In genomic region chr17:50758989-50759544, GRCh38 we compare ENCODE assay signal across 29 cellular contexts. TPM values are rescaled to one million over a fixed set of nuclear protein-coding genes. Genes with fewer than 3 reads are reported as not detected.
DNase-seq lines count a peak whose midpoint lies in the region; ATAC-seq and TF ChIP-seq lines count a peak whose summit lies in the region.
"Had no signal": no experiment of that assay in that cellular context is flagged by ENCODE, and none has a peak within 500 bp of the region (broad histone marks: within the 10 kb centered on the region; RNA-seq: fewer than 3 reads in every experiment).

No MANE protein-coding gene starts in this region.

- H3K27me3 ChIP-seq in neural progenitor cell (no peaks in the 10 kb centered on the region), hepatocyte (no peaks in the 10 kb centered on the region)
- H3K27me3 ChIP-seq: BE2C, body of pancreas, heart left ventricle, MG63, tibial artery had no signal

- CTCF ChIA-PET in activated CD8-positive, alpha-beta T cell treated with anti-CD3 and anti-CD28 coated beads, Interleukin-2, amount 10 ng/mL, durations not matched to agents 7 days and 5 days (lab: Charles Lee) = no interaction called here
- CTCF ChIA-PET in activated CD8-positive, alpha-beta T cell treated with anti-CD3 and anti-CD28 coated beads for 36 hours (lab: Charles Lee) = interaction anchor here (1.3 kb wide), 1 partner anchor 198 kb away, joined by 3 read pairs; no protein-coding TSS in a partner anchor
- CTCF ChIA-PET in Calu3 (lab: Charles Lee) = interaction anchor here (0.7 kb wide), 2 partner anchors 184 to 231 kb away, joined by 3 to 6 read pairs; no protein-coding TSS in a partner anchor

- no peaks in the 10 kb centered on the region for H3K9me3 Mint-ChIP-seq in activated CD8-positive, alpha-beta T cell treated with anti-CD3 and anti-CD28 coated beads, Interleukin-2, amount 10 ng/mL, durations not matched to agents 7 days and 5 days (ENCODE audit: insufficient read depth)
- H3K9me3 Mint-ChIP-seq in activated CD8-positive, alpha-beta T cell treated with anti-CD3 and anti-CD28 coated beads for 36 hours = no peaks in the 10 kb centered on the region
- H3K9me3 Mint-ChIP-seq in Calu3 (ENCODE audit: low read depth, unreplicated experiment) (no peaks in the 10 kb centered on the region), brain (no peaks in the 10 kb centered on the region), neural progenitor cell (no peaks in the 10 kb centered on the region)
- H3K9me3 Mint-ChIP-seq: stimulated activated naive CD8-positive, alpha-beta T cell treated with anti-CD3 and anti-CD28 coated beads, Interleukin-15, Interleukin-2, amounts not matched to agents 100 ng/mL and 50 ng/mL, for 24 hours; T-helper 1 cell treated with Interleukin-12 subunit alpha and Interleukin-12 subunit beta and Interleukin-4 antibody, amounts not matched to agents 30 μg/mL and 1 μg/mL, for 36 hours had no signal

- no peak overlapping the region for H2AFZ ChIP-seq in neural progenitor cell (replicated peaks)
- H2AFZ ChIP-seq in hepatocyte = no peak overlapping the region

- peaks cover 13% of the 10 kb centered on the region for H3K36me3 ChIP-seq in neural progenitor cell
- H3K36me3 ChIP-seq in hepatocyte (replicated peaks; ENCODE audit: insufficient read depth, low read depth) = no peaks in the 10 kb centered on the region

- POLR2A ChIA-PET in activated CD8-positive, alpha-beta T cell treated with anti-CD3 and anti-CD28 coated beads, Interleukin-2, amount 10 ng/mL, durations not matched to agents 7 days and 5 days (lab: Charles Lee) = interaction anchor here (1.4 kb wide), 1 partner anchor 40 kb away, joined by 3 read pairs; the partner anchor contains the start of gene LUC7L3
- POLR2A ChIA-PET in activated CD8-positive, alpha-beta T cell treated with anti-CD3 and anti-CD28 coated beads for 36 hours (lab: Charles Lee) = interaction anchor here (1.3 to 1.4 kb wide), 2 partner anchors 29 to 80 kb away, joined by 3 to 4 read pairs; no protein-coding TSS in a partner anchor

- peaks cover 2% of the 10 kb centered on the region for H3K4me1 Mint-ChIP-seq in activated CD8-positive, alpha-beta T cell treated with anti-CD3 and anti-CD28 coated beads, Interleukin-2, amount 10 ng/mL, durations not matched to agents 7 days and 5 days (ENCODE audit: low read depth)
- peaks cover 6% of the 10 kb centered on the region for H3K4me1 Mint-ChIP-seq in activated CD8-positive, alpha-beta T cell treated with anti-CD3 and anti-CD28 coated beads for 36 hours (ENCODE audit: low read depth)
- peaks cover 16% of the 10 kb centered on the region for H3K4me1 Mint-ChIP-seq in Calu3 (ENCODE audit: low read depth, unreplicated experiment)
- H3K4me1 Mint-ChIP-seq in brain = peaks cover 19% of the 10 kb centered on the region
- peaks cover 15% of the 10 kb centered on the region for H3K4me1 Mint-ChIP-seq in neural progenitor cell

- H3K9me3 ChIP-seq in neural progenitor cell (ENCODE audit: low read depth) (no peaks in the 10 kb centered on the region), hepatocyte (ENCODE audit: low read depth) (no peaks in the 10 kb centered on the region)
- H3K9me3 ChIP-seq: BE2C, body of pancreas, heart left ventricle, lower lobe of right lung, MG63, tibial artery had no signal

- H3K27ac Mint-ChIP-seq in activated CD8-positive, alpha-beta T cell treated with anti-CD3 and anti-CD28 coated beads, Interleukin-2, amount 10 ng/mL, durations not matched to agents 7 days and 5 days = no peak overlapping the region
- H3K27ac Mint-ChIP-seq in activated CD8-positive, alpha-beta T cell treated with anti-CD3 and anti-CD28 coated beads for 36 hours = no peak overlapping the region
- H3K27ac Mint-ChIP-seq in Calu3 (ENCODE audit: unreplicated experiment) (peak overlapping the region; percentile 2), brain (peak overlapping the region in 3 of 5 experiments; percentile 33 to 49 (median 48)), neural progenitor cell (peak overlapping the region; percentile 5)
- H3K27ac Mint-ChIP-seq: stimulated activated naive CD8-positive, alpha-beta T cell treated with anti-CD3 and anti-CD28 coated beads, Interleukin-15, Interleukin-2, amounts not matched to agents 100 ng/mL and 50 ng/mL, for 24 hours; T-helper 1 cell treated with Interleukin-12 subunit alpha and Interleukin-12 subunit beta and Interleukin-4 antibody, amounts not matched to agents 30 μg/mL and 1 μg/mL, for 36 hours had no signal

- ATAC-seq in activated CD8-positive, alpha-beta T cell treated with anti-CD3 and anti-CD28 coated beads, Interleukin-2, amount 10 ng/mL, durations not matched to agents 7 days and 5 days = peak; percentile 9
- no peak for ATAC-seq in activated CD8-positive, alpha-beta T cell treated with anti-CD3 and anti-CD28 coated beads for 36 hours
- no peak for ATAC-seq in GM21515 (IDR thresholded peaks at IDR 0.05; ENCODE audit: unreplicated experiment)
- ATAC-seq: body of pancreas had no signal

- H3K9me2 ChIP-seq in hepatocyte (replicated peaks; ENCODE audit: insufficient read depth) = no peaks in the 10 kb centered on the region

- no peaks in the 10 kb centered on the region for H3K4me1 ChIP-seq in neural progenitor cell
- peaks cover 20% of the 10 kb centered on the region for H3K4me1 ChIP-seq in hepatocyte (ENCODE audit: insufficient read depth)

- no peaks in the 10 kb centered on the region for H4K20me1 ChIP-seq in neural progenitor cell (ENCODE audit: low read depth)
- H4K20me1 ChIP-seq in hepatocyte (ENCODE audit: insufficient read depth, poor library complexity, severe bottlenecking) = no peaks in the 10 kb centered on the region

- no peak overlapping the region for H3K9ac ChIP-seq in neural progenitor cell

- WGBS in hepatocyte (ENCODE audit: low lambda C conversion rate, missing lambda C conversion rate) = 83% methylated on average over 9 of the region's 9 CpGs

- H3K27ac ChIP-seq in neural progenitor cell = no peak overlapping the region
- no peak overlapping the region for H3K27ac ChIP-seq in hepatocyte
- H3K27ac ChIP-seq: heart left ventricle, lower lobe of right lung, tibial artery had no signal

- no peak overlapping the region for H3K4me3 ChIP-seq in neural progenitor cell
- no peak overlapping the region for H3K4me3 ChIP-seq in hepatocyte
- H3K4me3 ChIP-seq: body of pancreas, heart left ventricle, lower lobe of right lung, MG63, tibial artery had no signal

- H3F3A ChIP-seq in neural progenitor cell (ENCODE audit: low read depth) = peaks cover 46% of the 10 kb centered on the region

- no peak overlapping the region for H3K4me3 Mint-ChIP-seq in activated CD8-positive, alpha-beta T cell treated with anti-CD3 and anti-CD28 coated beads, Interleukin-2, amount 10 ng/mL, durations not matched to agents 7 days and 5 days
- no peak overlapping the region for H3K4me3 Mint-ChIP-seq in activated CD8-positive, alpha-beta T cell treated with anti-CD3 and anti-CD28 coated beads for 36 hours
- H3K4me3 Mint-ChIP-seq in Calu3 (ENCODE audit: low read depth, unreplicated experiment) = no peak overlapping the region
- no peak overlapping the region for H3K4me3 Mint-ChIP-seq in brain
- no peak overlapping the region for H3K4me3 Mint-ChIP-seq in neural progenitor cell
- H3K4me3 Mint-ChIP-seq: stimulated activated naive CD8-positive, alpha-beta T cell treated with anti-CD3 and anti-CD28 coated beads, Interleukin-15, Interleukin-2, amounts not matched to agents 100 ng/mL and 50 ng/mL, for 24 hours; T-helper 1 cell treated with Interleukin-12 subunit alpha and Interleukin-12 subunit beta and Interleukin-4 antibody, amounts not matched to agents 30 μg/mL and 1 μg/mL, for 36 hours had no signal

- TF ChIP-seq CTCF in activated CD8-positive, alpha-beta T cell treated with anti-CD3 and anti-CD28 coated beads for 36 hours (IDR thresholded peaks at IDR 0.05) = no peak
- no peak for TF ChIP-seq CTCF in Calu3 (IDR thresholded peaks at IDR 0.05; ENCODE audit: unreplicated experiment)
- no peak for TF ChIP-seq CTCF in brain (conservative IDR thresholded peaks at IDR 0.05)
- no peak for TF ChIP-seq CTCF in neural progenitor cell (IDR thresholded peaks at IDR 0.05)
- no peak for TF ChIP-seq CTCF in hepatocyte (IDR thresholded peaks at IDR 0.05; ENCODE audit: poor library complexity)

- H3K4me2 ChIP-seq in neural progenitor cell = no peak overlapping the region
- H3K4me2 ChIP-seq in hepatocyte = no peak overlapping the region

- peaks cover 12% of the 10 kb centered on the region for H3K36me3 Mint-ChIP-seq in activated CD8-positive, alpha-beta T cell treated with anti-CD3 and anti-CD28 coated beads, Interleukin-2, amount 10 ng/mL, durations not matched to agents 7 days and 5 days (ENCODE audit: low read depth)
- peaks cover 6% of the 10 kb centered on the region for H3K36me3 Mint-ChIP-seq in activated CD8-positive, alpha-beta T cell treated with anti-CD3 and anti-CD28 coated beads for 36 hours (ENCODE audit: low read depth)
- peaks cover 25% of the 10 kb centered on the region for H3K36me3 Mint-ChIP-seq in Calu3 (ENCODE audit: insufficient read depth, unreplicated experiment)
- H3K36me3 Mint-ChIP-seq in brain = no peaks in the 10 kb centered on the region
- peaks cover 2% of the 10 kb centered on the region for H3K36me3 Mint-ChIP-seq in neural progenitor cell

- intact Hi-C loops in activated CD8-positive, alpha-beta T cell treated with anti-CD3 and anti-CD28 coated beads for 36 hours (cut with micrococcal nuclease) = no loop called here
- intact Hi-C loops in Calu3 (cut with micrococcal nuclease; ENCODE audit: unreplicated experiment) = no loop called here

- peaks cover 14% of the 10 kb centered on the region for H3K27me3 Mint-ChIP-seq in activated CD8-positive, alpha-beta T cell treated with anti-CD3 and anti-CD28 coated beads, Interleukin-2, amount 10 ng/mL, durations not matched to agents 7 days and 5 days (ENCODE audit: low read depth)
- H3K27me3 Mint-ChIP-seq in activated CD8-positive, alpha-beta T cell treated with anti-CD3 and anti-CD28 coated beads for 36 hours = peaks cover under 1% of the 10 kb centered on the region
- H3K27me3 Mint-ChIP-seq in Calu3 (ENCODE audit: unreplicated experiment) (no peaks in the 10 kb centered on the region), brain (no peaks in the 10 kb centered on the region), neural progenitor cell (ENCODE audit: insufficient read depth, low read depth) (peaks cover 3% of the 10 kb centered on the region)
- H3K27me3 Mint-ChIP-seq: stimulated activated naive CD8-positive, alpha-beta T cell treated with anti-CD3 and anti-CD28 coated beads, Interleukin-15, Interleukin-2, amounts not matched to agents 100 ng/mL and 50 ng/mL, for 24 hours had no signal

- TSS peak; percentile 17 for BruUV-seq in Calu3 (replicated peaks; lab: Mats Ljungman, UMichigan)

- DNase-seq in activated CD8-positive, alpha-beta T cell treated with anti-CD3 and anti-CD28 coated beads, Interleukin-2, amount 10 ng/mL, durations not matched to agents 7 days and 5 days = no peak
- DNase-seq in activated CD8-positive, alpha-beta T cell treated with anti-CD3 and anti-CD28 coated beads for 36 hours = no peak
- no peak for DNase-seq in Calu3
- no peak for DNase-seq in neural progenitor cell (ENCODE audit: low spot score)
- DNase-seq in hepatocyte (ENCODE audit: low spot score) = no peak
- DNase-seq in HCEC 1CT = no peak
- DNase-seq: ACHN; activated CD8-positive, alpha-beta memory T cell treated with anti-CD3 and anti-CD28 coated beads for 24 hours; activated effector memory CD4-positive, alpha-beta T cell treated with Interleukin-2 at 50 U/mL for 16 hours; BE2C; body of pancreas; DMS79 treated with DMSO at 0.1 percent for 48 hours; effector CD4-positive, alpha-beta T cell; erythroblast; heart left ventricle; lower lobe of right lung; MG63; NCI-H1105 treated with DMSO at 0.1 percent for 48 hours; NCI-H1930; NCI-H526 treated with DMSO at 0.1 percent for 48 hours; tibial artery had no signal

- H3K79me2 ChIP-seq in neural progenitor cell (ENCODE audit: low read depth) (no peaks in the 10 kb centered on the region), hepatocyte (no peaks in the 10 kb centered on the region)

RNA-seq across cellular contexts. Expression of gene ANKRD40CL, which starts 8.3 kb away (rescaled TPM):
- not detected for total RNA-seq in activated CD8-positive, alpha-beta T cell treated with anti-CD3 and anti-CD28 coated beads, Interleukin-2, amount 10 ng/mL, durations not matched to agents 7 days and 5 days
- not detected for total RNA-seq in activated CD8-positive, alpha-beta T cell treated with anti-CD3 and anti-CD28 coated beads for 36 hours
- 0.64 TPM in 1 of 2 replicates, not detected in the other for total RNA-seq in Calu3 (2022)
- not detected for polyA plus RNA-seq in brain (ENCODE audit: insufficient read depth, low read depth, low replicate concordance)
- not detected in 2 replicates for total RNA-seq in neural progenitor cell (ENCODE audit: low replicate concordance)
- total RNA-seq in hepatocyte = 3.3 and 4.2 TPM in 2 replicates
- polyA plus RNA-seq in hepatocyte = 2.8 and 3.9 TPM in 2 replicates
- total RNA-seq: heart left ventricle, kidney epithelial cell, lower lobe of right lung, pulmonary artery endothelial cell, RPMI7951, skeletal muscle tissue had no signal
- polyA plus RNA-seq: heart left ventricle had no signal

RNA-seq across cellular contexts. Expression of gene LUC7L3, which starts 39.7 kb away (rescaled TPM):
- total RNA-seq in activated CD8-positive, alpha-beta T cell treated with anti-CD3 and anti-CD28 coated beads, Interleukin-2, amount 10 ng/mL, durations not matched to agents 7 days and 5 days = 100 to 1,000 TPM; 112 to 116 TPM
- total RNA-seq in activated CD8-positive, alpha-beta T cell treated with anti-CD3 and anti-CD28 coated beads for 36 hours = 100 to 1,000 TPM; 148 to 160 TPM
- total RNA-seq in Calu3 (2022) = 152 and 155 TPM in 2 replicates
- polyA plus RNA-seq in brain (ENCODE audit: insufficient read depth, low read depth, low replicate concordance) = 34.1 TPM
- 245 and 374 TPM in 2 replicates for total RNA-seq in neural progenitor cell (ENCODE audit: low replicate concordance)
- total RNA-seq in hepatocyte = 56.4 and 56.9 TPM in 2 replicates
- polyA plus RNA-seq in hepatocyte = 156 and 256 TPM in 2 replicates

RNA-seq across cellular contexts. Expression of gene ANKRD40, which starts 51.4 kb away (rescaled TPM):
- 10 to 100 TPM; 28.9 to 31.2 TPM for total RNA-seq in activated CD8-positive, alpha-beta T cell treated with anti-CD3 and anti-CD28 coated beads, Interleukin-2, amount 10 ng/mL, durations not matched to agents 7 days and 5 days
- total RNA-seq in activated CD8-positive, alpha-beta T cell treated with anti-CD3 and anti-CD28 coated beads for 36 hours = 10 to 100 TPM; 26.3 to 27.3 TPM
- total RNA-seq in Calu3 (2022) (67.2 and 68.5 TPM in 2 replicates), neural progenitor cell (ENCODE audit: low replicate concordance) (50.6 and 53.4 TPM in 2 replicates), hepatocyte (28.1 and 30.8 TPM in 2 replicates)
- polyA plus RNA-seq in brain (ENCODE audit: insufficient read depth, low read depth, low replicate concordance) (49.0 TPM), hepatocyte (10.3 and 11.4 TPM in 2 replicates)

Comparison
In these comparisons a context has a peak if more than half of its experiments do, and no peak if none do; other contexts are left out.
1. H3K27ac Mint-ChIP-seq: peak in Calu3 (single experiment), brain (3 of 5) and neural progenitor cell (single experiment); none in activated CD8-positive, alpha-beta T cell treated with anti-CD3 and anti-CD28 coated beads, Interleukin-2, amount 10 ng/mL, durations not matched to agents 7 days and 5 days (single experiment) and activated CD8-positive, alpha-beta T cell treated with anti-CD3 and anti-CD28 coated beads for 36 hours (single experiment).